9 cellular contexts compared by ENCODE assay signal in the genomic region with DNA sequence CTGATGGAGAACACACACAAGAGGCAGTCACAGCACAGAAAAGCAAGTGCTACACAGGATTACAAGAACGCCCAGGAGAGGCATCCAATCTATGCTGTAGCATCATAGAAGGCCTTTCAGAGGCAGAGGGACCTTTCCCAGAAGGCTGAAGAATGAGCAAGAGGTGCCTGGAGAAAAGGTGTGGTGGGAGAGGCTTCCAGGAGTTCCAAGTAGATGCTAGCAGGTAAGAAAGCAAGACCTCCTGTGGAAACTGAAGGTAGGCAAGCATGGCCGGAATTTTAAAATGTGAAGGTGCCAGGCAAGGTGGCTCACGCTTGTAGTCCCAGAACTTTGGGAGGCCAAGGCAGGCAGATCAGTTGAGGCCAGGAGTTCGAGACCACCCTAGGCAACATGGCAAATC. TPM values are rescaled to one million over a fixed set of nuclear protein-coding genes. Genes with fewer than 3 reads are reported as not detected.
DNase-seq lines count a peak whose midpoint lies in the region; ATAC-seq and TF ChIP-seq lines count a peak whose summit lies in the region.
"Had no signal": no experiment of that assay in that cellular context is flagged by ENCODE, and none has a peak within 500 bp of the region (broad histone marks: within the 10 kb centered on the region; RNA-seq: fewer than 3 reads in every experiment).

No MANE protein-coding gene starts in this region.

- intact Hi-C loops in OCI-LY7 (cut with micrococcal nuclease; ENCODE audit: unreplicated experiment), result no loop called here
- intact Hi-C loops in esophagus muscularis mucosa (cut with DNase I), result no loop called here

- peaks cover 10% of the 10 kb centered on the region; the same call in 1 of the 2 replicates for H3K79me2 ChIP-seq in DOHH2 (ENCODE audit: control insufficient read depth, low read length)
- H3K79me2 ChIP-seq in OCI-LY7 (ENCODE audit: insufficient read depth, low read depth, low read length), result peaks cover 12% of the 10 kb centered on the region; the same call in 1 of the 2 replicates

- H3K9me3 ChIP-seq in DOHH2 (ENCODE audit: control insufficient read depth, insufficient read depth, low read length), result no peaks in the 10 kb centered on the region
- H3K9me3 ChIP-seq in OCI-LY7 (ENCODE audit: low read length), result no peaks in the 10 kb centered on the region
- no peaks in the 10 kb centered on the region for H3K9me3 ChIP-seq in esophagus muscularis mucosa
- H3K9me3 ChIP-seq in skeletal muscle tissue (ENCODE audit: control insufficient read depth in 3 of 3, low read length in 3 of 3), result no peaks in the 10 kb centered on the region

- TF ChIP-seq POLR2A in esophagus muscularis mucosa (IDR thresholded peaks at IDR 0.05; ENCODE audit: low read depth), result no peak

- H3K27me3 ChIP-seq in DOHH2 (ENCODE audit: control insufficient read depth, low read length) (peaks cover 72% of the 10 kb centered on the region), esophagus muscularis mucosa (no peaks in the 10 kb centered on the region), skeletal muscle tissue (ENCODE audit: control insufficient read depth in 3 of 3, insufficient read depth in 3 of 3, low read length in 3 of 3) (no peaks in the 10 kb centered on the region)

- H3K9ac ChIP-seq in skeletal muscle tissue (ENCODE audit: low read depth in 1 of 3, low read length in 3 of 3), result peak overlapping the region; percentile 35 to 96 (median 95)

- H3K9me2 ChIP-seq in DOHH2 (replicated peaks; ENCODE audit: control insufficient read depth, low read length), result no peaks in the 10 kb centered on the region
- no peaks in the 10 kb centered on the region for H3K9me2 ChIP-seq in OCI-LY7 (ENCODE audit: insufficient read depth, low read length)

- TF ChIP-seq EP300 in esophagus muscularis mucosa (IDR thresholded peaks at IDR 0.05), result no peak

- H3K27ac ChIP-seq in DOHH2 (ENCODE audit: low read depth, low read length) (no peak overlapping the region), OCI-LY7 (ENCODE audit: low read depth, low read length, poor library complexity, severe bottlenecking) (no peak overlapping the region), esophagus muscularis mucosa (replicated peaks in 1 of 4) (peak overlapping the region; percentile 94 to 99 (median 97)), skeletal muscle tissue (ENCODE audit: low read depth, low read length) (peak overlapping the region; percentile 93)

- H3F3A ChIP-seq in DOHH2 (ENCODE audit: control insufficient read depth, insufficient read depth), result peaks cover 14% of the 10 kb centered on the region

- H3K4me3 ChIP-seq in DOHH2 (ENCODE audit: low read length) (peak overlapping the region; percentile 81), OCI-LY7 (ENCODE audit: low read depth, low read length, poor library complexity, severe bottlenecking) (peak overlapping the region; percentile 79), esophagus muscularis mucosa (peak overlapping the region in 2 of 4 donors; percentile 73 to 87), skeletal muscle tissue (ENCODE audit: low read length in 3 of 3) (peak overlapping the region; percentile 42 to 86 (median 42))

- CTCF ChIA-PET in OCI-LY7 (lab: Charles Lee; ENCODE audit: unreplicated experiment), result no interaction called here

- 93% methylated on average over 4 of the region's 4 CpGs for WGBS in esophagus muscularis mucosa

- ATAC-seq in HG03460 (IDR thresholded peaks at IDR 0.05; ENCODE audit: unreplicated experiment), result no peak
- no peak for ATAC-seq in HG03097 (IDR thresholded peaks at IDR 0.05; ENCODE audit: low FRiP score, unreplicated experiment)
- no peak for ATAC-seq in GM19452 (IDR thresholded peaks at IDR 0.05; ENCODE audit: unreplicated experiment)

- H3K4me2 ChIP-seq in DOHH2 (ENCODE audit: low read length) (peak overlapping the region; percentile 99), OCI-LY7 (ENCODE audit: low read length) (peak overlapping the region; percentile 89)

- TF ChIP-seq CTCF in DOHH2 (IDR thresholded peaks at IDR 0.05; ENCODE audit: low read depth, low read length, poor library complexity, severe bottlenecking) (no peak), OCI-LY7 (conservative IDR thresholded peaks at IDR 0.05; ENCODE audit: low read length) (no peak), esophagus muscularis mucosa (IDR thresholded peaks at IDR 0.05) (no peak)

- no TSS peak for BruUV-seq in OCI-LY7 (replicated peaks; lab: Mats Ljungman, UMichigan)

- DNase-seq in OCI-LY7 (ENCODE audit: low spot score) (no peak), esophagus muscularis mucosa (ENCODE audit: extremely low spot score) (no peak), hypothalamus (lab: John Stamatoyannopoulos, UW) (no peak)
- DNase-seq: NCI-H1092 had no signal

- H4K20me1 ChIP-seq in DOHH2 (ENCODE audit: control insufficient read depth, insufficient read depth, low read depth, low read length) (peaks cover 27% of the 10 kb centered on the region), OCI-LY7 (ENCODE audit: insufficient read depth, low read length) (peaks cover 25% of the 10 kb centered on the region)

- H3K4me1 ChIP-seq in DOHH2 (ENCODE audit: control insufficient read depth, low read length) (peaks cover 65% of the 10 kb centered on the region), OCI-LY7 (ENCODE audit: insufficient read depth, low read length, poor library complexity, severe bottlenecking) (peaks cover 64% of the 10 kb centered on the region), esophagus muscularis mucosa (peaks cover 56 to 71% (median 68%) of the 10 kb centered on the region in 4 donors), skeletal muscle tissue (ENCODE audit: control insufficient read depth in 3 of 3, insufficient read depth in 3 of 3, low read length in 3 of 3) (peaks cover 47 to 56% (median 51%) of the 10 kb centered on the region in 3 donors)

- H3K36me3 ChIP-seq in DOHH2 (ENCODE audit: control insufficient read depth, low read length) (no peaks in the 10 kb centered on the region), OCI-LY7 (ENCODE audit: insufficient read depth, low read length) (peaks cover 25% of the 10 kb centered on the region; the same call in 1 of the 2 replicates), esophagus muscularis mucosa (peaks cover 0 to 13% (median 0%) of the 10 kb centered on the region in 4 donors), skeletal muscle tissue (ENCODE audit: control insufficient read depth in 3 of 3, insufficient read depth in 3 of 3, low read length in 3 of 3) (peaks cover 0 to 3% (median 2%) of the 10 kb centered on the region in 3 donors)

- POLR2A ChIA-PET in OCI-LY7 (lab: Charles Lee), result no interaction called here

- H2AFZ ChIP-seq in OCI-LY7 (ENCODE audit: low read length), result no peak overlapping the region

RNA-seq across cellular contexts. Expression of gene ARHGAP17, which starts 2.1 kb away (rescaled TPM):
- 31.4 and 37.1 TPM in 2 replicates for total RNA-seq in OCI-LY7 (2014; rRNA removed; shearing (Covaris generic))
- 89.3 and 95.1 TPM in 2 replicates for total RNA-seq in OCI-LY7 (2022)
- total RNA-seq in esophagus muscularis mucosa, result 10 to 100 TPM; 33.6 to 44.9 (median 38.4) TPM
- 17.2 TPM for total RNA-seq in skeletal muscle tissue

Comparison
In these comparisons a context has a peak if more than half of its experiments do, and no peak if none do; other contexts are left out.
1. H3K27ac ChIP-seq: peak in esophagus muscularis mucosa (4 of 4) and skeletal muscle tissue (single experiment); none in DOHH2 (single experiment) and OCI-LY7 (single experiment).